8 cellular contexts compared by ENCODE assay signal in genomic region chr6:110682460-110682853, GRCh38.
DNase-seq lines count a peak whose midpoint lies in the region; ATAC-seq, FAIRE-seq and TF ChIP-seq lines count a peak whose summit lies in the region.

No MANE protein-coding gene starts in this region.

- no peaks in the 10 kb centered on the region for H3K36me3 ChIP-seq in bronchial epithelial cell (ENCODE audit: control insufficient read depth, insufficient read depth, low read length)
- H3K36me3 ChIP-seq in kidney (ENCODE audit: control insufficient read depth in 1 of 2, insufficient read depth in 2 of 2, low read length in 2 of 2) = no peaks in the 10 kb centered on the region

- no peak overlapping the region for H3K4me3 ChIP-seq in AG04450 (ENCODE audit: low read depth, low read length)
- H3K4me3 ChIP-seq in bronchial epithelial cell (ENCODE audit: low read depth, low read length) = no peak overlapping the region
- no peak overlapping the region for H3K4me3 ChIP-seq in kidney (ENCODE audit: low read length in 2 of 2)

- CTCF ChIA-PET in AG04450 (lab: Charles Lee) = interaction anchor here (0.6 to 3.6 kb wide), 47 partner anchors 8 to 329 kb away, joined by 3 to 47 read pairs (median 5); partner anchors contain the start of genes AMD1, CDK19, GTF3C6 and RPF2

- H3K9ac ChIP-seq in kidney (ENCODE audit: low read length in 2 of 2) = no peak overlapping the region

- H3K9me3 ChIP-seq in AG04450 (ENCODE audit: control insufficient read depth, insufficient read depth, low read length) (no peaks in the 10 kb centered on the region), kidney (ENCODE audit: control insufficient read depth in 1 of 2, low read length in 2 of 2) (no peaks in the 10 kb centered on the region)

- FAIRE-seq in bronchial epithelial cell (lab: Jason Lieb, UNC) = no peak
- FAIRE-seq in kidney (lab: Jason Lieb, UNC) = peak; percentile 62

- no peaks in the 10 kb centered on the region for H3K27me3 ChIP-seq in AG04450 (ENCODE audit: control insufficient read depth, insufficient read depth, low read length)
- H3K27me3 ChIP-seq in bronchial epithelial cell (ENCODE audit: control insufficient read depth, insufficient read depth, low read length) = no peaks in the 10 kb centered on the region

- peak; percentile 74 for TF ChIP-seq CTCF in AG04450 (IDR thresholded peaks at IDR 0.05; ENCODE audit: low read depth, low read length)
- TF ChIP-seq CTCF in bronchial epithelial cell (IDR thresholded peaks at IDR 0.05; ENCODE audit: insufficient read depth, low read length, severe bottlenecking) = peak; percentile 60
- peak; percentile 68 for TF ChIP-seq CTCF in kidney (IDR thresholded peaks at IDR 0.05; ENCODE audit: borderline replicate concordance, extremely low read depth, insufficient read depth)

- ATAC-seq in GM18517 (IDR thresholded peaks at IDR 0.05; ENCODE audit: unreplicated experiment) = peak; percentile 98
- ATAC-seq in HG03025 (IDR thresholded peaks at IDR 0.05; ENCODE audit: low FRiP score, unreplicated experiment) = peak; percentile 90

- H3K4me1 ChIP-seq in kidney (ENCODE audit: control insufficient read depth in 1 of 2, insufficient read depth in 1 of 2, low read depth in 1 of 2, low read length in 2 of 2) = peaks cover 0 to 8% of the 10 kb centered on the region in 2 donors

- DNase-seq in AG04450 (ENCODE audit: low read depth, low spot score) (peak; percentile 47), NCI-H2029 (lab: John Stamatoyannopoulos, UW) (peak; percentile 91), T-helper 9 cell (peak; percentile 44), bronchial epithelial cell (ENCODE audit: low read depth) (peak; percentile 79), kidney (no peak)
- DNase-seq in stimulated activated CD4-positive, alpha-beta T cell treated with anti-CD3 and anti-CD28 coated beads, Interleukin-2, amount 100 ng/mL, for 4 hours (ENCODE audit: low read depth) = peak; percentile 65

- H3K27ac ChIP-seq in AG04450 (ENCODE audit: low read depth, low read length) (no peak overlapping the region), kidney (ENCODE audit: low read depth in 2 of 2, low read length in 2 of 2) (no peak overlapping the region)

- POLR2A ChIA-PET in AG04450 (lab: Yijun Ruan, JAX) = interaction anchor here (1.0 to 3.6 kb wide), 4 partner anchors 132 to 196 kb away, joined by 3 to 26 read pairs (median 5); partner anchors contain the start of gene AMD1

- intact Hi-C loops in kidney (cut with DNase I) = loop anchor here (10.0 kb wide), 1 partner anchor 262 kb away; no protein-coding TSS in a partner anchor
